14 cellular contexts compared by ENCODE assay signal in genomic region chr4:139595989-139596679, GRCh38. TPM values are rescaled to one million over a fixed set of nuclear protein-coding genes. Genes with fewer than 3 reads are reported as not detected.
DNase-seq lines count a peak whose midpoint lies in the region; ATAC-seq, FAIRE-seq and TF ChIP-seq lines count a peak whose summit lies in the region.
"Had no signal": no experiment of that assay in that cellular context is flagged by ENCODE, and none has a peak within 500 bp of the region (broad histone marks: within the 10 kb centered on the region; RNA-seq: fewer than 3 reads in every experiment).

No MANE protein-coding gene starts in this region.

- no TSS peak for BruUV-seq in IMR-90 (replicated peaks; lab: Mats Ljungman, UMichigan)

- TF ChIP-seq RAD21 in A549 (conservative IDR thresholded peaks at IDR 0.05 in 1 of 2, IDR thresholded peaks at IDR 0.05 in 1 of 2) (no peak), IMR-90 (IDR thresholded peaks at IDR 0.05; ENCODE audit: low read length) (no peak)

- TF ChIP-seq CTCF in A549 (IDR thresholded peaks at IDR 0.05) = no peak
- TF ChIP-seq CTCF in IMR-90 (conservative IDR thresholded peaks at IDR 0.05; ENCODE audit: low read depth, low read length) = no peak
- no peak for TF ChIP-seq CTCF in epithelial cell of esophagus (IDR thresholded peaks at IDR 0.05; ENCODE audit: insufficient read depth, low read depth, low read length, missing control alignments)

- H3K27me3 Mint-ChIP-seq in effector memory CD8-positive, alpha-beta T cell = peaks cover 26 to 41% of the 10 kb centered on the region in 2 donors

- TF ChIP-seq POLR2A in A549 (IDR thresholded peaks at IDR 0.05; ENCODE audit: low read length) (no peak), IMR-90 (IDR thresholded peaks at IDR 0.05; ENCODE audit: low read depth, low read length) (no peak)

- dilution Hi-C loops in IMR-90 (cut with HindIII; ENCODE audit: low sequenced_read_pairs, unreplicated experiment) = no loop called here

- no peak for TF ChIP-seq EP300 in A549 (IDR thresholded peaks at IDR 0.05)

- peak overlapping the region; percentile 3; the same call in 1 of the 2 replicates for H3K14ac ChIP-seq in IMR-90 (replicated peaks; ENCODE audit: low read depth, low read length)

- H2AK5ac ChIP-seq in IMR-90 (ENCODE audit: low read depth, low read length) = no peak overlapping the region

- no peak overlapping the region for H3K18ac ChIP-seq in IMR-90 (ENCODE audit: low read depth, low read length)

- H3K27ac ChIP-seq in A549 (peak overlapping the region; percentile 92), IMR-90 (ENCODE audit: insufficient read depth, low read length) (no peak overlapping the region)
- H3K27ac ChIP-seq: prostate gland had no signal

- no peak overlapping the region for H4K91ac ChIP-seq in IMR-90 (ENCODE audit: insufficient read depth, low read depth, low read length)

- H3K27me3 ChIP-seq in IMR-90 (ENCODE audit: control insufficient read depth, insufficient read depth, low read length) = no peaks in the 10 kb centered on the region

- peak overlapping the region; percentile 23 for H2AK9ac ChIP-seq in IMR-90 (replicated peaks; ENCODE audit: low read depth, low read length, poor library complexity)

- peaks cover 8% of the 10 kb centered on the region for H3K9me3 ChIP-seq in A549
- no peaks in the 10 kb centered on the region; the same call in 1 of the 2 replicates for H3K9me3 ChIP-seq in IMR-90 (ENCODE audit: control insufficient read depth, insufficient read depth, low read length)
- H3K9me3 ChIP-seq: prostate gland had no signal

- H2BK120ac ChIP-seq in IMR-90 (ENCODE audit: low read depth, low read length) = peak overlapping the region; percentile 35

- H3K9me1 ChIP-seq in IMR-90 (ENCODE audit: insufficient read depth, low read length) = peaks cover 6% of the 10 kb centered on the region

- H4K20me1 ChIP-seq in IMR-90 (ENCODE audit: insufficient read depth, low read length) = no peaks in the 10 kb centered on the region

- POLR2A ChIA-PET in A549 (lab: Yijun Ruan, JAX) (interaction anchor here (1.0 to 1.1 kb wide), 2 partner anchors 11 to 40 kb away, joined by 3 to 5 read pairs; partner anchors contain the start of gene SETD7), IMR-90 (lab: Charles Lee; ENCODE audit: unreplicated experiment) (no interaction called here)

- H3K4me3 ChIP-seq in A549 = no peak overlapping the region
- H3K4me3 ChIP-seq in IMR-90 (ENCODE audit: insufficient read depth, low read depth, low read length) = no peak overlapping the region
- H3K4me3 ChIP-seq in epithelial cell of esophagus (ENCODE audit: low read length) = no peak overlapping the region
- H3K4me3 ChIP-seq: prostate gland had no signal

- no peaks in the 10 kb centered on the region for H3K4me1 Mint-ChIP-seq in effector memory CD8-positive, alpha-beta T cell (ENCODE audit: low read depth in 2 of 2)
- H3K4me1 Mint-ChIP-seq: central memory CD8-positive, alpha-beta T cell had no signal

- no peak overlapping the region for H4K5ac ChIP-seq in IMR-90 (ENCODE audit: low read depth, low read length)

- DNase-seq in A549 (ENCODE audit: low read depth in 1 of 2, low spot score in 1 of 2) (peak; percentile 43 to 76), IMR-90 (peak; percentile 56), epithelial cell of esophagus (ENCODE audit: low read depth) (peak; percentile 62), medulla oblongata (ENCODE audit: extremely low spot score) (peak; percentile 11), DMS153 treated with DMSO at 0.1 percent for 48 hours (lab: John Stamatoyannopoulos, UW; ENCODE audit: unreplicated experiment) (no peak), globus pallidus (ENCODE audit: low spot score) (no peak), NCI-H526 (lab: John Stamatoyannopoulos, UW) (no peak)
- no peak for DNase-seq in effector memory CD8-positive, alpha-beta T cell
- DNase-seq: activated CD4-positive, alpha-beta T cell treated with anti-CD3 and anti-CD28 coated beads for 1 hour; NCI-H146; substantia nigra had no signal

- no peak overlapping the region for H4K8ac ChIP-seq in IMR-90 (ENCODE audit: low read depth in 2 of 2, low read length in 2 of 2)

- intact Hi-C loops in IMR-90 (cut with micrococcal nuclease) = no loop called here

- no peak overlapping the region for H2AFZ ChIP-seq in IMR-90 (replicated peaks; ENCODE audit: low read length, poor library complexity)

- no peak overlapping the region for H2BK5ac ChIP-seq in IMR-90 (ENCODE audit: low read depth, low read length, poor library complexity, severe bottlenecking)

- H3K4me3 Mint-ChIP-seq in effector memory CD8-positive, alpha-beta T cell = no peak overlapping the region
- H3K4me3 Mint-ChIP-seq: central memory CD8-positive, alpha-beta T cell had no signal

- H3K27ac Mint-ChIP-seq in effector memory CD8-positive, alpha-beta T cell = no peak overlapping the region

- H3K36me3 ChIP-seq in IMR-90 (ENCODE audit: control insufficient read depth, insufficient read depth, low read length) = no peaks in the 10 kb centered on the region
- H3K36me3 ChIP-seq: prostate gland had no signal

- WGBS in A549 (ENCODE audit: missing lambda C conversion rate) = 0% methylated on average over 3 of the region's 4 CpGs
- 32% methylated on average over 3 of the region's 4 CpGs; no CpG with 5 or more reads in 1 of the 2 experiments for WGBS in IMR-90 (ENCODE audit: extremely low coverage in 2 of 2, insufficient read length in 1 of 2), 2 experiments

- H3K4me2 ChIP-seq in A549 (peak overlapping the region; percentile 71), IMR-90 (ENCODE audit: low read depth, low read length) (0 out of 2 replicates have a peak overlapping the region, but pooled peaks have one; percentile 8)

- no peaks in the 10 kb centered on the region for H3K9me3 Mint-ChIP-seq in effector memory CD8-positive, alpha-beta T cell
- H3K9me3 Mint-ChIP-seq: central memory CD8-positive, alpha-beta T cell had no signal

- no peaks in the 10 kb centered on the region for H3K79me1 ChIP-seq in IMR-90 (ENCODE audit: low read depth in 1 of 2, low read length in 2 of 2)

- peak overlapping the region; percentile 13; the same call in 1 of the 2 replicates for H3K23ac ChIP-seq in IMR-90 (ENCODE audit: low read depth, low read length)

- 0 out of 3 replicates have a peak overlapping the region, but pooled peaks have one; percentile 12 for H2BK15ac ChIP-seq in IMR-90 (ENCODE audit: low read depth, low read length)

- H3K4me1 ChIP-seq in A549 (peaks cover 79% of the 10 kb centered on the region), IMR-90 (ENCODE audit: control insufficient read depth, insufficient read depth, low read length) (peaks cover 18% of the 10 kb centered on the region)
- H3K4me1 ChIP-seq: prostate gland had no signal

- H2BK20ac ChIP-seq in IMR-90 (ENCODE audit: low read depth, low read length) = 0 out of 2 replicates have a peak overlapping the region, but pooled peaks have one; percentile 18

- no peak overlapping the region for H3K56ac ChIP-seq in IMR-90 (ENCODE audit: extremely low read depth, insufficient read depth, low read length)

- no peak for FAIRE-seq in A549 (lab: Jason Lieb, UNC)
- FAIRE-seq: frontal cortex had no signal

- CTCF ChIA-PET in A549 (lab: Yijun Ruan, JAX) = interaction anchor here (0.7 to 1.5 kb wide), 3 partner anchors 10 to 40 kb away, joined by 3 to 5 read pairs (median 3); partner anchors contain the start of gene SETD7
- CTCF ChIA-PET in IMR-90 (lab: Yijun Ruan, JAX) = no interaction called here

- ATAC-seq in A549 = peak; percentile 61 to 77
- peak; percentile 9 for ATAC-seq in IMR-90 (ENCODE audit: low read depth)
- ATAC-seq in effector memory CD8-positive, alpha-beta T cell (replicated peaks) = no peak

- no peak overlapping the region for H3K4ac ChIP-seq in IMR-90 (ENCODE audit: low read depth, low read length)

- in situ Hi-C loops in IMR-90 (cut with MboI; ENCODE audit: low sequenced_read_pairs) = no loop called here

- H3K9ac ChIP-seq in IMR-90 (ENCODE audit: low read depth, low read length) = no peak overlapping the region

- H3K36me3 Mint-ChIP-seq in effector memory CD8-positive, alpha-beta T cell (ENCODE audit: insufficient read depth) = no peaks in the 10 kb centered on the region

TF ChIP-seq in A549, 52 proteins besides CTCF, POLR2A, EP300 and RAD21:
- TF ChIP-seq JUN (IDR thresholded peaks at IDR 0.05) (peak; percentile 16 to 23; a peak in 1 of 5 replicates), NR3C1 (IDR thresholded peaks at IDR 0.05) (no peak), JUNB (IDR thresholded peaks at IDR 0.05) (peak; percentile 22; the same call in 1 of the 2 replicates), HEYL (CRISPR knock-in tag; IDR thresholded peaks at IDR 0.05) (no peak), FOSL2 (IDR thresholded peaks at IDR 0.05) (no peak), FOSL2 (CRISPR knock-in tag; IDR thresholded peaks at IDR 0.05) (peak; percentile 37)
TF ChIP-seq in A549: peak in this region for 3.

TF ChIP-seq in IMR-90, 13 proteins besides CTCF, POLR2A, EP300 and RAD21:
- peak; percentile 50; the same call in 1 of the 2 replicates for TF ChIP-seq CEBPB (IDR thresholded peaks at IDR 0.05; ENCODE audit: low read depth, low read length)
- no peak for TF ChIP-seq BHLHE40 (IDR thresholded peaks at IDR 0.05; ENCODE audit: low read depth, low read length)

RNA-seq across cellular contexts. Expression of gene SETD7, which starts 40.1 kb away (rescaled TPM):
- polyA plus RNA-seq in A549 (2011; rRNA removed) (30.6 and 41.3 TPM in 2 replicates), A549 (2017; fragmentation: RNase III; extraction: RNeasy Plus Mini Kit Qiagen cat#74134 plus additional on column Dnase treatment) (39.1 to 43.4 TPM (median 39.3 TPM) in 3 replicates), IMR-90 (2012; rRNA removed) (13.8 and 17.0 TPM in 2 replicates)
- 9.1 and 12.1 TPM in 2 replicates for polyA plus RNA-seq in A549 (2012; cell fraction: cytosol; rRNA removed)
- 5.3 and 12.2 TPM in 2 replicates for polyA plus RNA-seq in A549 (2012; cell fraction: nucleus; rRNA removed)
- polyA minus RNA-seq in A549 (2011; rRNA and poly(A)+ RNA removed) = 41.5 and 42.8 TPM in 2 replicates
- total RNA-seq in IMR-90 (2012; rRNA removed) = 46.6 and 80.3 TPM in 2 replicates
- 5.0 and 5.2 TPM in 2 replicates for polyA plus RNA-seq in IMR-90 (2012; cell fraction: cytosol; rRNA removed)
- polyA plus RNA-seq in IMR-90 (2012; cell fraction: nucleus; rRNA removed; ENCODE audit: low replicate concordance) = 2.4 and 9.0 TPM in 2 replicates

Comparison
In these comparisons a context has a peak if more than half of its experiments do, and no peak if none do; other contexts are left out.
1. DNase-seq: peak in A549 (2 of 2), IMR-90 (single experiment), epithelial cell of esophagus (single experiment) and medulla oblongata (single experiment); none in DMS153 treated with DMSO at 0.1 percent for 48 hours (single experiment), globus pallidus (single experiment), effector memory CD8-positive, alpha-beta T cell (0 of 3) and NCI-H526 (0 of 2).